Comparison of ENCODE assay signal across 30 cellular contexts in genomic region chr3:119901148-119901547, GRCh38.
"Had no signal": no experiment of that assay in that cellular context is flagged by ENCODE, and none has a peak within 500 bp of the region (broad histone marks: within the 10 kb centered on the region; RNA-seq: fewer than 3 reads in every experiment).

No MANE protein-coding gene starts in this region.

- H3K4me3 Mint-ChIP-seq: natural killer cell; nephron; neural progenitor cell; stimulated activated memory B cell treated with anti-CD40 and anti-IgM and Interleukin-4, amounts not matched to agents 10 μg/mL and 1 μg/mL and 100 μg/mL, for 72 hours; stimulated activated naive CD8-positive, alpha-beta T cell treated with anti-CD3 and anti-CD28 coated beads, Interleukin-15, amount 100 ng/mL, for 72 hours; type B pancreatic cell had no signal

- H3K4me3 ChIP-seq: neural progenitor cell, ovary, psoas muscle, skin epidermis, smooth muscle cell, spleen, suprapubic skin, testis, tibial artery, transverse colon, upper lobe of right lung, uterus had no signal

- H3K4me1 Mint-ChIP-seq: nephron; neural progenitor cell; stimulated activated memory B cell treated with anti-CD40 and anti-IgM and Interleukin-4, amounts not matched to agents 10 μg/mL and 1 μg/mL and 100 μg/mL, for 72 hours had no signal

- H3K27ac ChIP-seq: neural progenitor cell, ovary, parathyroid adenoma, psoas muscle, skin epidermis, spleen, suprapubic skin, testis, tibial artery, transverse colon, upper lobe of right lung, uterus had no signal

- H3K79me2 ChIP-seq: parathyroid adenoma had no signal

- H3K4me1 ChIP-seq: neural progenitor cell, parathyroid adenoma, psoas muscle, spleen, suprapubic skin, testis, tibial artery, transverse colon, upper lobe of right lung, uterus had no signal

- DNase-seq: natural killer cell; occipital lobe; ovary; posterior cingulate gyrus; psoas muscle; right cardiac atrium; spleen; stimulated activated CD4-positive, alpha-beta T cell treated with anti-CD3 and anti-CD28 coated beads, Interleukin-12 subunit alpha, Interleukin-12 subunit beta, amount 100 ng/mL, for 4 hours; stimulated activated CD4-positive, alpha-beta T cell treated with anti-CD3 and anti-CD28 coated beads, Interleukin-1b, Interleukin-23, amount 100 ng/mL, for 48 hours; stimulated activated CD4-positive, alpha-beta T cell treated with anti-CD3 and anti-CD28 coated beads, Interleukin-4, amount 100 ng/mL, for 1 hour; stimulated activated CD4-positive, alpha-beta T cell treated with anti-CD3 and anti-CD28 coated beads, Interleukin-4, amount 100 ng/mL, for 4 hours; stimulated activated CD8-positive, alpha-beta memory T cell treated with anti-CD3 and anti-CD28 coated beads, Interleukin-4, amount 100 ng/mL, for 48 hours; stimulated activated naive CD4-positive, alpha-beta T cell; stimulated activated naive CD8-positive, alpha-beta T cell treated with anti-CD3 and anti-CD28 coated beads, Interleukin-15, amount 100 ng/mL, for 72 hours; stimulated activated naive CD8-positive, alpha-beta T cell treated with anti-CD3 and anti-CD28 coated beads, Interleukin-15, Interleukin-2, amounts not matched to agents 100 U/mL and 50 U/mL, for 24 hours; testis; tibial artery; transverse colon; upper lobe of right lung; uterus had no signal

- H3K27me3 Mint-ChIP-seq: progenitor cell of endocrine pancreas; stimulated activated memory B cell treated with anti-CD40 and anti-IgM and Interleukin-4, amounts not matched to agents 10 μg/mL and 1 μg/mL and 100 μg/mL, for 72 hours; stimulated activated naive CD8-positive, alpha-beta T cell treated with anti-CD3 and anti-CD28 coated beads, Interleukin-15, amount 100 ng/mL, for 72 hours; type B pancreatic cell had no signal

- H3K9me3 ChIP-seq: ovary, psoas muscle, spleen, suprapubic skin, testis, tibial artery, transverse colon, upper lobe of right lung, uterus had no signal

- H3K36me3 Mint-ChIP-seq: natural killer cell had no signal

- H3K36me3 ChIP-seq: ovary had no signal

- H3K9ac ChIP-seq: neural progenitor cell, parathyroid adenoma had no signal

- H3K9me3 Mint-ChIP-seq: natural killer cell; neural progenitor cell; stimulated activated memory B cell treated with anti-CD40 and anti-IgM and Interleukin-4, amounts not matched to agents 10 μg/mL and 1 μg/mL and 100 μg/mL, for 72 hours; stimulated activated naive CD8-positive, alpha-beta T cell treated with anti-CD3 and anti-CD28 coated beads, Interleukin-15, amount 100 ng/mL, for 72 hours; type B pancreatic cell had no signal

- H3K4me2 ChIP-seq: neural progenitor cell, smooth muscle cell had no signal

- H3K27me3 ChIP-seq: neural progenitor cell, ovary, spleen, suprapubic skin, testis, tibial artery, transverse colon, upper lobe of right lung, uterus had no signal

- H2AFZ ChIP-seq: neural progenitor cell, parathyroid adenoma had no signal

- ATAC-seq: natural killer cell; psoas muscle; right cardiac atrium; sciatic nerve; stimulated activated memory B cell treated with anti-CD40 and anti-IgM and Interleukin-4, amounts not matched to agents 10 μg/mL and 1 μg/mL and 100 μg/mL, for 72 hours; stimulated activated naive CD8-positive, alpha-beta T cell treated with anti-CD3 and anti-CD28 coated beads, Interleukin-15, amount 100 ng/mL, for 72 hours; stimulated activated naive CD8-positive, alpha-beta T cell treated with anti-CD3 and anti-CD28 coated beads, Interleukin-15, Interleukin-2, amounts not matched to agents 100 U/mL and 50 U/mL, for 24 hours; upper lobe of right lung had no signal

- H3K27ac Mint-ChIP-seq: natural killer cell; nephron; neural progenitor cell; progenitor cell of endocrine pancreas; stimulated activated memory B cell treated with anti-CD40 and anti-IgM and Interleukin-4, amounts not matched to agents 10 μg/mL and 1 μg/mL and 100 μg/mL, for 72 hours; stimulated activated naive CD8-positive, alpha-beta T cell treated with anti-CD3 and anti-CD28 coated beads, Interleukin-15, amount 100 ng/mL, for 72 hours; type B pancreatic cell had no signal
